Comparison of ENCODE assay signal across 20 cellular contexts in the genomic region with DNA sequence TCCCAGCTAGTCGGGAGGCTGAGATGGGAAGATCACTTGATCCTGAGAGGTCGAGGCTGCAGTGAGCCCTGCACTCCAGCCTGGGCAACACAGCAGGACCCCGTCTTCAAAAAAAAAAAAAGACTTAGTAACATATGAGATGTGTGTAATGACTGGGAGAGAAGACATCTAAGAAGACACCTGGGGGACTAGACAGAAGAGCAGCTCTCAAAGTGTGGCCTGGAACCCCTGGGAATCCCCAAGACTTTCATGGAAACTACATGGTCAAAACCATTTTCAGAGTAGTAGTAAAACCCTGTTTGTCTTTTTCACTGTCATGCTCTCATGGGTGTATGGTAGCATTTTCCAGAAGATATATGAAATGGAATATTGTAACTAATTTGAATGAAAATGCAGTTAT.
"Had no signal": no experiment of that assay in that cellular context is flagged by ENCODE, and none has a peak within 500 bp of the region (broad histone marks: within the 10 kb centered on the region; RNA-seq: fewer than 3 reads in every experiment).

No MANE protein-coding gene starts in this region.

- DNase-seq: activated B cell treated with CpG ODN at 0.5 μM for 24 hours; activated CD4-positive, alpha-beta memory T cell treated with anti-CD3 and anti-CD28 coated beads for 36 hours; activated CD4-positive, alpha-beta T cell treated with anti-CD3 and anti-CD28 coated beads for 48 hours; activated CD8-positive, alpha-beta memory T cell treated with anti-CD3 and anti-CD28 coated beads, Interleukin-2, amount 10 ng/mL, durations not matched to agents 7 days and 5 days; activated gamma-delta T cell treated with Interleukin-2 at 50 U/mL for 16 hours; adrenal gland; central memory CD4-positive, alpha-beta T cell; effector memory CD4-positive, alpha-beta T cell; foreskin keratinocyte; lower lobe of right lung; mesendoderm; mucosa of descending colon; nucleus accumbens; right cardiac atrium; stimulated activated CD4-positive, alpha-beta T cell treated with anti-CD3 and anti-CD28 coated beads, Interleukin-4, amount 100 ng/mL, for 24 hours; testis; trophoblast cell; uterus had no signal

- H3K4me3 Mint-ChIP-seq: activated B cell treated with CpG ODN at 0.5 μM for 24 hours; activated CD4-positive, alpha-beta memory T cell treated with anti-CD3 and anti-CD28 coated beads for 36 hours; activated CD8-positive, alpha-beta memory T cell treated with anti-CD3 and anti-CD28 coated beads, Interleukin-2, amount 10 ng/mL, durations not matched to agents 7 days and 5 days; activated naive CD4-positive, alpha-beta T cell treated with anti-CD3 and anti-CD28 coated beads, Interleukin-2, amount 50 U/mL, for 24 hours had no signal

- H3K27ac Mint-ChIP-seq: activated B cell treated with CpG ODN at 0.5 μM for 24 hours; activated CD4-positive, alpha-beta memory T cell treated with anti-CD3 and anti-CD28 coated beads for 36 hours; activated CD8-positive, alpha-beta memory T cell treated with anti-CD3 and anti-CD28 coated beads, Interleukin-2, amount 10 ng/mL, durations not matched to agents 7 days and 5 days; activated naive CD4-positive, alpha-beta T cell treated with anti-CD3 and anti-CD28 coated beads, Interleukin-2, amount 50 U/mL, for 24 hours had no signal

- H3K27me3 Mint-ChIP-seq: activated B cell treated with CpG ODN at 0.5 μM for 24 hours; activated CD4-positive, alpha-beta memory T cell treated with anti-CD3 and anti-CD28 coated beads for 36 hours; activated CD8-positive, alpha-beta memory T cell treated with anti-CD3 and anti-CD28 coated beads, Interleukin-2, amount 10 ng/mL, durations not matched to agents 7 days and 5 days; activated naive CD4-positive, alpha-beta T cell treated with anti-CD3 and anti-CD28 coated beads, Interleukin-2, amount 50 U/mL, for 24 hours had no signal

- H3K9me3 Mint-ChIP-seq: activated B cell treated with CpG ODN at 0.5 μM for 24 hours; activated CD4-positive, alpha-beta memory T cell treated with anti-CD3 and anti-CD28 coated beads for 36 hours; activated naive CD4-positive, alpha-beta T cell treated with anti-CD3 and anti-CD28 coated beads, Interleukin-2, amount 50 U/mL, for 24 hours had no signal

- ATAC-seq: activated CD8-positive, alpha-beta memory T cell treated with anti-CD3 and anti-CD28 coated beads, Interleukin-2, amount 10 ng/mL, durations not matched to agents 7 days and 5 days; foreskin keratinocyte; left lobe of liver; lower lobe of right lung; mucosa of descending colon; right cardiac atrium had no signal
